ENCODE assay signal across 18 cellular contexts in the genomic region with DNA sequence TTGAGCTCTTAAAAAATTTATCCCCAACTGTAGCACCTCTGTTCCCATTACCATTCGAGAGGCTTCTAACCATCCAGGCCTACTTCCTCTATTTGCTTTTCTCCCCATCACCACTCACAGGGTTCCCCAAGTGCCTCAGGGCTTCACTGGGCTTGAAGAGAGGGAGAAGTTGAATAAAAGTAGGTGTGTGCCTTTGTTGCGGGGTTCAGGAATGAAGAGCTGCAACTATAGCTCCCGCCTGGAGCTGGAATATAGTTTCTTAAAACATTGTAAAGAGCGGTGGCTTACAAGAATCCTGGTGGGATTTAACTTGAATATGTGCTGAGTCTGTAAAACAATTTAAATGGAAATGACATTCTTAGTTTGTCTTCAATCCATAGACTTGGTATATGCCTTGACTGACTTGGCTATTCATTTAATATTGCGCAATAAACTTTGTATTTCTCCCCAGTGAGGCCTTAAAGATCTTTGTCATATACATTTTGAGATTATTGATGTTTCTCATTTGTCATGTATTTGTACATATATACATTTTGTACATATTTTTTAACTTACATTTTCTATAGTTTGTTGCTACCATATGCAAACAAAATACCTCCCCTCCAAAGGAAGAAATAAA. TPM values are rescaled to one million over a fixed set of nuclear protein-coding genes. Genes with fewer than 3 reads are reported as not detected.
DNase-seq lines count a peak whose midpoint lies in the region; ATAC-seq, FAIRE-seq and TF ChIP-seq lines count a peak whose summit lies in the region.
"Had no signal": no experiment of that assay in that cellular context is flagged by ENCODE, and none has a peak within 500 bp of the region (broad histone marks: within the 10 kb centered on the region; RNA-seq: fewer than 3 reads in every experiment).

No MANE protein-coding gene starts in this region.

- peak overlapping the region; percentile 25 for H3K27ac Mint-ChIP-seq in mesothelial cell of epicardium

- no peaks in the 10 kb centered on the region for H3K9me3 ChIP-seq in HepG2 (ENCODE audit: low read length)
- no peaks in the 10 kb centered on the region for H3K9me3 ChIP-seq in right lobe of liver
- H3K9me3 ChIP-seq in mammary epithelial cell (replicated peaks; ENCODE audit: insufficient read depth, low read length) = no peaks in the 10 kb centered on the region
- no peaks in the 10 kb centered on the region for H3K9me3 ChIP-seq in kidney (ENCODE audit: control insufficient read depth in 1 of 2, low read length in 2 of 2)
- H3K9me3 ChIP-seq: BLaER1 had no signal

- no peak overlapping the region for H2AFZ ChIP-seq in HepG2 (ENCODE audit: low read length)
- peak overlapping the region; percentile 62 for H2AFZ ChIP-seq in mammary epithelial cell (ENCODE audit: low read depth, low read length)
- H2AFZ ChIP-seq: GM23248 had no signal

- intact Hi-C loops in HepG2 (cut with micrococcal nuclease; ENCODE audit: unreplicated experiment) = no loop called here
- intact Hi-C loops in right lobe of liver (cut with DNase I) = no loop called here
- intact Hi-C loops in mammary epithelial cell (cut with micrococcal nuclease) = no loop called here
- intact Hi-C loops in kidney (cut with DNase I) = no loop called here

- H3K36me3 Mint-ChIP-seq in mesothelial cell of epicardium = no peaks in the 10 kb centered on the region
- H3K36me3 Mint-ChIP-seq: CD4-positive, alpha-beta memory T cell had no signal

- H3K27ac ChIP-seq in HepG2 (ENCODE audit: extremely low read length, insufficient read depth, low read length) (no peak overlapping the region), right lobe of liver (no peak overlapping the region), mammary epithelial cell (ENCODE audit: insufficient read depth, low read depth, low read length) (no peak overlapping the region), kidney (ENCODE audit: low read depth in 2 of 2, low read length in 2 of 2) (no peak overlapping the region), foreskin keratinocyte (no peak overlapping the region)
- H3K27ac ChIP-seq: BLaER1, GM23248 had no signal

- CTCF ChIA-PET in HepG2 (lab: Yijun Ruan, JAX; ENCODE audit: low intra/inter-chr PET ratio, low total read pairs) = no interaction called here
- CTCF ChIA-PET in mammary epithelial cell (lab: Charles Lee; ENCODE audit: low non-redundant PET) = no interaction called here

- ATAC-seq in HepG2 = no peak
- no peak for ATAC-seq in right lobe of liver
- no peak for ATAC-seq in foreskin keratinocyte
- ATAC-seq: SK-N-SH treated with all-trans-retinoic acid at 6 μM for 48 hours had no signal

- H3K4me3 Mint-ChIP-seq in mesothelial cell of epicardium = no peak overlapping the region
- H3K4me3 Mint-ChIP-seq: CD4-positive, alpha-beta memory T cell had no signal

- TF ChIP-seq POLR2A in HepG2 (IDR thresholded peaks at IDR 0.05; ENCODE audit: insufficient read depth in 1 of 2, low read depth in 2 of 2, low read length in 2 of 2) (no peak), right lobe of liver (IDR thresholded peaks at IDR 0.05) (no peak)

- no peaks in the 10 kb centered on the region for H3K79me2 ChIP-seq in HepG2 (ENCODE audit: insufficient read depth, low read length)
- no peaks in the 10 kb centered on the region for H3K79me2 ChIP-seq in mammary epithelial cell (ENCODE audit: insufficient read depth, low read length)

- H3K4me3 ChIP-seq in HepG2 (replicated peaks in 1 of 3; ENCODE audit: insufficient read depth in 1 of 3, low read depth in 2 of 3, low read length in 3 of 3) = no peak overlapping the region
- no peak overlapping the region for H3K4me3 ChIP-seq in right lobe of liver
- H3K4me3 ChIP-seq in mammary epithelial cell (replicated peaks in 1 of 3; ENCODE audit: insufficient read depth in 1 of 3, low read depth in 2 of 3, low read length in 3 of 3) = no peak overlapping the region
- H3K4me3 ChIP-seq in kidney (ENCODE audit: low read length in 2 of 2) = no peak overlapping the region
- H3K4me3 ChIP-seq: BLaER1, GM23248 had no signal

- H4K20me1 ChIP-seq in HepG2 (ENCODE audit: insufficient read depth, low read length) (no peaks in the 10 kb centered on the region), mammary epithelial cell (ENCODE audit: insufficient read depth, low read length) (no peaks in the 10 kb centered on the region)
- H4K20me1 ChIP-seq: BLaER1 had no signal

- POLR2A ChIA-PET in HepG2 (lab: Yijun Ruan, JAX) = no interaction called here

- H3K4me2 ChIP-seq in HepG2 (ENCODE audit: low read depth, low read length) (no peak overlapping the region), mammary epithelial cell (ENCODE audit: insufficient read depth, low read depth, low read length) (peak overlapping the region; percentile 74)
- H3K4me2 ChIP-seq: BLaER1 had no signal

- no TSS peak for BruUV-seq in HepG2 (replicated peaks; lab: Mats Ljungman, UMichigan)
- no TSS peak for BruUV-seq in mammary epithelial cell (replicated peaks; lab: Mats Ljungman, UMichigan)

- in situ Hi-C loops in HepG2 (cut with HindIII; ENCODE audit: extremely low pct_ligation_motif_present, low pct_unique_long_range_greater_than_20kb) = no loop called here
- in situ Hi-C loops in mammary epithelial cell (cut with MboI; ENCODE audit: low sequenced_read_pairs in 2 of 2) = no loop called here

- whole genome bisulfite sequencing in HepG2 (ENCODE audit: low lambda C conversion rate) = 6% methylated on average over 5 of the region's 5 CpGs
- 82% methylated on average over 5 of the region's 5 CpGs for WGBS in right lobe of liver (ENCODE audit: insufficient coverage, low coverage, low lambda C conversion rate, missing lambda C conversion rate)
- WGBS in mammary epithelial cell (ENCODE audit: low coverage, missing lambda C conversion rate) = 37% methylated on average over 5 of the region's 5 CpGs

- no peaks in the 10 kb centered on the region for H3K4me1 ChIP-seq in HepG2 (ENCODE audit: insufficient read depth, low read length)
- no peaks in the 10 kb centered on the region for H3K4me1 ChIP-seq in right lobe of liver
- peaks cover 15% of the 10 kb centered on the region for H3K4me1 ChIP-seq in mammary epithelial cell (ENCODE audit: insufficient read depth, low read length)
- no peaks in the 10 kb centered on the region for H3K4me1 ChIP-seq in kidney (ENCODE audit: control insufficient read depth in 1 of 2, insufficient read depth in 1 of 2, low read depth in 1 of 2, low read length in 2 of 2)
- peaks cover 17% of the 10 kb centered on the region for H3K4me1 ChIP-seq in foreskin keratinocyte
- H3K4me1 ChIP-seq: BLaER1 had no signal

- no peak for FAIRE-seq in HepG2 (lab: Jason Lieb, UNC)
- FAIRE-seq in kidney (lab: Jason Lieb, UNC) = no peak
- FAIRE-seq: GM12891 had no signal

- H3K9ac ChIP-seq in HepG2 (ENCODE audit: insufficient read depth, low read depth, low read length) = no peak overlapping the region
- H3K9ac ChIP-seq in mammary epithelial cell (ENCODE audit: insufficient read depth, low read length) = no peak overlapping the region
- H3K9ac ChIP-seq in kidney (ENCODE audit: low read length in 2 of 2) = no peak overlapping the region
- H3K9ac ChIP-seq: BLaER1, GM23248 had no signal

- H3K27me3 Mint-ChIP-seq in mesothelial cell of epicardium (ENCODE audit: low read depth) = peaks cover 19% of the 10 kb centered on the region

- TF ChIP-seq CTCF in HepG2 (CRISPR knock-in tag; IDR thresholded peaks at IDR 0.05) (no peak), right lobe of liver (IDR thresholded peaks at IDR 0.05) (no peak), mammary epithelial cell (conservative IDR thresholded peaks at IDR 0.05 in 1 of 2, IDR thresholded peaks at IDR 0.05 in 1 of 2; ENCODE audit: extremely low read depth in 1 of 2, insufficient read depth in 1 of 2, low read depth in 1 of 2, low read length in 2 of 2) (no peak), mesothelial cell of epicardium (IDR thresholded peaks at IDR 0.05; ENCODE audit: unreplicated experiment) (no peak), kidney (IDR thresholded peaks at IDR 0.05; ENCODE audit: borderline replicate concordance, extremely low read depth, insufficient read depth) (no peak), foreskin keratinocyte (conservative IDR thresholded peaks at IDR 0.05) (no peak)

- H3K36me3 ChIP-seq in HepG2 (replicated peaks in 1 of 2; ENCODE audit: control insufficient read depth in 1 of 2, insufficient read depth in 2 of 2, low read length in 2 of 2) (no peaks in the 10 kb centered on the region), right lobe of liver (no peaks in the 10 kb centered on the region), mammary epithelial cell (ENCODE audit: insufficient read depth, low read length) (no peaks in the 10 kb centered on the region), kidney (ENCODE audit: control insufficient read depth in 1 of 2, insufficient read depth in 2 of 2, low read length in 2 of 2) (no peaks in the 10 kb centered on the region)
- H3K36me3 ChIP-seq: BLaER1 had no signal

- H3K9me3 Mint-ChIP-seq in mesothelial cell of epicardium = no peaks in the 10 kb centered on the region

- TF ChIP-seq EP300 in HepG2 (IDR thresholded peaks at IDR 0.05; ENCODE audit: low read depth in 2 of 2, low read length in 2 of 2) (no peak), HepG2 (CRISPR knock-in tag; IDR thresholded peaks at IDR 0.05; ENCODE audit: borderline replicate concordance) (no peak)

- peaks cover 11% of the 10 kb centered on the region for H3K4me1 Mint-ChIP-seq in mesothelial cell of epicardium
- H3K4me1 Mint-ChIP-seq: CD4-positive, alpha-beta memory T cell had no signal

- H3K27me3 ChIP-seq in HepG2 (ENCODE audit: control insufficient read depth in 1 of 2, insufficient read depth in 2 of 2, low read length in 2 of 2) (peaks cover 3 to 24% of the 10 kb centered on the region in 2 experiments; a peak in 2 of 5 replicates), right lobe of liver (no peaks in the 10 kb centered on the region), mammary epithelial cell (ENCODE audit: insufficient read depth, low read length) (no peaks in the 10 kb centered on the region), foreskin keratinocyte (peaks cover 16% of the 10 kb centered on the region)
- H3K27me3 ChIP-seq: BLaER1 had no signal

- no peak for TF ChIP-seq RAD21 in HepG2 (CRISPR knock-in tag; IDR thresholded peaks at IDR 0.05)

- DNase-seq in HepG2 (ENCODE audit: low spot score) = no peak
- no peak for DNase-seq in right lobe of liver
- DNase-seq in mammary epithelial cell = no peak
- no peak for DNase-seq in mesothelial cell of epicardium (ENCODE audit: low spot score in 2 of 2, unreplicated experiment in 2 of 2)
- no peak for DNase-seq in islet precursor cell
- DNase-seq in kidney = no peak
- DNase-seq in DMS114 treated with DMSO at 0.1 percent for 48 hours (lab: John Stamatoyannopoulos, UW; ENCODE audit: unreplicated experiment) = no peak
- no peak for DNase-seq in foreskin keratinocyte
- DNase-seq: CD4-positive, alpha-beta memory T cell; GM23248; NCI-H1092 treated with DMSO at 0.1 percent for 48 hours; SHP77 had no signal

- dilution Hi-C loops in mammary epithelial cell (cut with HindIII; ENCODE audit: low sequenced_read_pairs) = no loop called here

RNA-seq across cellular contexts. Expression of a gene that starts 7.2 kb away (rescaled TPM):
- total RNA-seq in HepG2 (2016; rRNA removed; fragmentation: Illumina TruSeq; extraction: Trizol) = not detected in 2 replicates
- total RNA-seq in HepG2 (2016; cell fraction: cytosol; rRNA removed; fragmentation: Illumina TruSeq; extraction: Trizol; ENCODE audit: low read depth) = not detected in 2 replicates
- total RNA-seq in HepG2 (2016; cell fraction: insoluble cytoplasmic fraction; rRNA removed; fragmentation: Illumina TruSeq; extraction: Trizol) = not detected in 2 replicates
- total RNA-seq in HepG2 (2016; cell fraction: membrane; rRNA removed; fragmentation: Illumina TruSeq; extraction: Trizol) = not detected in 2 replicates
- not detected in 2 replicates for total RNA-seq in HepG2 (2016; cell fraction: nucleus; rRNA removed; fragmentation: Illumina TruSeq; extraction: Trizol)
- polyA plus RNA-seq in HepG2 (2011; rRNA removed) = not detected in 2 replicates
- polyA plus RNA-seq in HepG2 (2011; cell fraction: cytosol; rRNA removed) = 0.03 TPM in 1 of 2 replicates, not detected in the other
- 0.03 and 0.05 TPM in 2 replicates for polyA plus RNA-seq in HepG2 (2011; cell fraction: nucleus; rRNA removed)
- polyA plus RNA-seq in HepG2 (2012) = not detected in 2 replicates
- polyA plus RNA-seq in HepG2 (2016; cell fraction: cytosol; fragmentation: Illumina TruSeq; extraction: Trizol; ENCODE audit: low read depth) = not detected in 2 replicates
- polyA plus RNA-seq in HepG2 (2016; cell fraction: insoluble cytoplasmic fraction; fragmentation: Illumina TruSeq; extraction: Trizol; ENCODE audit: low read depth) = 0.04 TPM in 1 of 2 replicates, not detected in the other
- not detected in 2 replicates for polyA plus RNA-seq in HepG2 (2016; cell fraction: membrane; fragmentation: Illumina TruSeq; extraction: Trizol; ENCODE audit: low read depth)
- polyA plus RNA-seq in HepG2 (2016; cell fraction: nucleus; fragmentation: Illumina TruSeq; extraction: Trizol; ENCODE audit: insufficient read depth, low read depth) = not detected in 2 replicates
- polyA minus RNA-seq in HepG2 (2011; rRNA and poly(A)+ RNA removed; ENCODE audit: low replicate concordance) = 1.2 TPM in 1 of 2 replicates, not detected in the other
- polyA minus RNA-seq in HepG2 (2011; cell fraction: cytosol; rRNA and poly(A)+ RNA removed) = not detected in 2 replicates
- polyA minus RNA-seq in HepG2 (2011; cell fraction: nucleus; rRNA and poly(A)+ RNA removed) = not detected in 2 replicates
- under 1 TPM; 0.12 to 0.42 (median 0.30) TPM for total RNA-seq in right lobe of liver
- 10 to 100 TPM in 1 of 2 donors, 1 to 10 TPM in 1; 6.2 to 12.5 TPM for total RNA-seq in mammary epithelial cell
- 1.3 TPM for polyA plus RNA-seq in mammary epithelial cell
- 10.1 TPM for polyA minus RNA-seq in mammary epithelial cell
- 2.3 to 2.6 TPM (median 2.3 TPM) in 3 replicates for total RNA-seq in mesothelial cell of epicardium
- 8.6 TPM for total RNA-seq in kidney
- polyA plus RNA-seq in kidney (ENCODE audit: insufficient read depth, low read depth, low replicate concordance) = 7.5 TPM
- 0.25 and 0.37 TPM in 2 replicates for total RNA-seq in foreskin keratinocyte
- 0.17 and 0.24 TPM in 2 replicates for polyA plus RNA-seq in foreskin keratinocyte
- total RNA-seq: A673, GM23248, OCI-LY7, RPMI7951 had no signal
- polyA plus RNA-seq: GM23248 had no signal
